ENCODE assay signal across 23 cellular contexts in genomic region chr10:107059872-107060271, GRCh38.
DNase-seq lines count a peak whose midpoint lies in the region; ATAC-seq and TF ChIP-seq lines count a peak whose summit lies in the region.
"Had no signal": no experiment of that assay in that cellular context is flagged by ENCODE, and none has a peak within 500 bp of the region (broad histone marks: within the 10 kb centered on the region; RNA-seq: fewer than 3 reads in every experiment).

No MANE protein-coding gene starts in this region.

- no peak overlapping the region for H2BK120ac ChIP-seq in mesendoderm (ENCODE audit: low read depth, low read length)

- no peak overlapping the region for H2AK5ac ChIP-seq in mesendoderm (ENCODE audit: low read length)

- H3K4me3 Mint-ChIP-seq in brain: no peak overlapping the region
- H3K4me3 Mint-ChIP-seq: CD4-positive, alpha-beta memory T cell had no signal

- peaks cover 33% of the 10 kb centered on the region for H3K4me1 Mint-ChIP-seq in brain
- H3K4me1 Mint-ChIP-seq: CD4-positive, alpha-beta memory T cell had no signal

- no peak overlapping the region for H2BK5ac ChIP-seq in mesendoderm (ENCODE audit: low read length)

- H3K27me3 ChIP-seq in BE2C (no peaks in the 10 kb centered on the region), lower lobe of right lung (ENCODE audit: low read depth) (no peaks in the 10 kb centered on the region), mesendoderm (ENCODE audit: insufficient read depth, low read length, poor library complexity) (no peaks in the 10 kb centered on the region)

- no peak overlapping the region for H2BK15ac ChIP-seq in mesendoderm (replicated peaks; ENCODE audit: low read depth)

- no peaks in the 10 kb centered on the region for H3K36me3 Mint-ChIP-seq in brain
- H3K36me3 Mint-ChIP-seq: CD4-positive, alpha-beta memory T cell had no signal

- H3K9me3 ChIP-seq in BE2C (no peaks in the 10 kb centered on the region), lower lobe of right lung (no peaks in the 10 kb centered on the region)
- H3K9me3 ChIP-seq: A549, Caco-2 had no signal

- no peak overlapping the region for H3K18ac ChIP-seq in mesendoderm (ENCODE audit: low read length)

- ATAC-seq in SK-N-SH treated with all-trans-retinoic acid at 6 μM for 48 hours (no peak; the same call in 2 of the 3 replicates), lower lobe of right lung (no peak)
- ATAC-seq: A549 had no signal

- no peak overlapping the region for H4K5ac ChIP-seq in mesendoderm (ENCODE audit: low read length)

- peak overlapping the region in 3 of 5 experiments; percentile 34 to 50 (median 48) for H3K27ac Mint-ChIP-seq in brain
- H3K27ac Mint-ChIP-seq: CD4-positive, alpha-beta memory T cell had no signal

- H3K56ac ChIP-seq in mesendoderm (ENCODE audit: low read length): no peak overlapping the region

- TF ChIP-seq CTCF in BE2C (IDR thresholded peaks at IDR 0.05; ENCODE audit: low read depth, low read length) (no peak), brain (conservative IDR thresholded peaks at IDR 0.05) (no peak), lower lobe of right lung (IDR thresholded peaks at IDR 0.05) (no peak)

- no peak overlapping the region for H3K4ac ChIP-seq in mesendoderm (ENCODE audit: low read depth, low read length)

- H3K23ac ChIP-seq in mesendoderm (ENCODE audit: low read length): no peak overlapping the region

- no peak overlapping the region for H3K4me2 ChIP-seq in mesendoderm (ENCODE audit: low read length)
- H3K4me2 ChIP-seq: A549 had no signal

- no peak overlapping the region for H3K9ac ChIP-seq in mesendoderm (ENCODE audit: low read length)
- H3K9ac ChIP-seq: GM23248 had no signal

- H3K79me1 ChIP-seq in mesendoderm (ENCODE audit: low read length): no peaks in the 10 kb centered on the region

- peaks cover 34% of the 10 kb centered on the region for H3K4me1 ChIP-seq in BE2C
- no peaks in the 10 kb centered on the region for H3K4me1 ChIP-seq in lower lobe of right lung
- no peaks in the 10 kb centered on the region for H3K4me1 ChIP-seq in mesendoderm (ENCODE audit: control insufficient read depth, low read depth, low read length)
- H3K4me1 ChIP-seq: A549, Caco-2 had no signal

- no peak overlapping the region for H4K8ac ChIP-seq in mesendoderm (ENCODE audit: low read depth, low read length)

- DNase-seq in BE2C: peak; percentile 45
- DNase-seq in OCI-M1 (lab: John Stamatoyannopoulos, UW): peak; percentile 78
- no peak for DNase-seq in NCI-H2171 (lab: John Stamatoyannopoulos, UW)
- DNase-seq in lower lobe of right lung: no peak
- no peak for DNase-seq in NCI-H526 treated with DMSO at 0.1 percent for 48 hours (lab: John Stamatoyannopoulos, UW)
- no peak for DNase-seq in mesendoderm
- DNase-seq: 8988T; ACHN; AML-193; C1 segment of cervical spinal cord; Caco-2; CD4-positive, alpha-beta memory T cell; DMS 273 treated with DMSO at 0.1 percent for 48 hours; DMS79; EL; GDM1; GM23248; H7; HCEC 1CT had no signal

- no peaks in the 10 kb centered on the region for H3K9me3 Mint-ChIP-seq in brain

- H3K27me3 Mint-ChIP-seq in brain: no peaks in the 10 kb centered on the region
- H3K27me3 Mint-ChIP-seq: CD4-positive, alpha-beta memory T cell had no signal

- H3K4me3 ChIP-seq in BE2C (ENCODE audit: low read depth, low read length) (peak overlapping the region; percentile 9), lower lobe of right lung (no peak overlapping the region), mesendoderm (ENCODE audit: low read length) (no peak overlapping the region)
- H3K4me3 ChIP-seq: A549, GM12878, GM23248 had no signal

- H3K79me2 ChIP-seq in mesendoderm (ENCODE audit: control insufficient read depth, insufficient read depth, low read length): no peaks in the 10 kb centered on the region

- H3K27ac ChIP-seq in lower lobe of right lung: no peak overlapping the region
- H3K27ac ChIP-seq in mesendoderm (ENCODE audit: low read depth, low read length): no peak overlapping the region
- H3K27ac ChIP-seq: A549, GM23248 had no signal

- H3K36me3 ChIP-seq in BE2C: no peaks in the 10 kb centered on the region
- no peaks in the 10 kb centered on the region for H3K36me3 ChIP-seq in lower lobe of right lung
- H3K36me3 ChIP-seq in mesendoderm (ENCODE audit: control insufficient read depth, insufficient read depth, low read length): no peaks in the 10 kb centered on the region

- intact Hi-C loops in lower lobe of right lung (cut with DNase I): no loop called here

- WGBS in mesendoderm (ENCODE audit: extremely low coverage, insufficient coverage, low lambda C conversion rate): no CpG with 5 or more reads among the region's 3 CpGs

TF ChIP-seq in SK-N-SH treated with all-trans-retinoic acid at 6 μM for 48 hours, 23 proteins besides CTCF, POLR2A, EP300 and RAD21 (continues in another document):
- TF ChIP-seq TSHZ2 (CRISPR knock-in tag; IDR thresholded peaks at IDR 0.05) (0 out of 2 replicates have a peak, but pooled peaks have one; percentile 89), GLIS3 (CRISPR knock-in tag; IDR thresholded peaks at IDR 0.05) (no peak), ZFP3 (CRISPR knock-in tag; IDR thresholded peaks at IDR 0.05) (no peak), ARNTL (CRISPR knock-in tag; IDR thresholded peaks at IDR 0.05; ENCODE audit: borderline replicate concordance, low read depth) (no peak), RARB (CRISPR knock-in tag; IDR thresholded peaks at IDR 0.05) (no peak), ESRRG (CRISPR knock-in tag; IDR thresholded peaks at IDR 0.05) (no peak), OSR1 (CRISPR knock-in tag; IDR thresholded peaks at IDR 0.05) (no peak), CREB5 (CRISPR knock-in tag; IDR thresholded peaks at IDR 0.05; ENCODE audit: low read depth) (peak; percentile 66), CSRNP3 (CRISPR knock-in tag; IDR thresholded peaks at IDR 0.05) (no peak), ZC3H10 (CRISPR knock-in tag; IDR thresholded peaks at IDR 0.05) (no peak), SNAI2 (CRISPR knock-in tag; IDR thresholded peaks at IDR 0.05) (no peak), PPARA (CRISPR knock-in tag; IDR thresholded peaks at IDR 0.05; ENCODE audit: borderline replicate concordance) (no peak), PATZ1 (CRISPR knock-in tag; IDR thresholded peaks at IDR 0.05; ENCODE audit: borderline replicate concordance) (no peak)

Comparison
In these comparisons a context has a peak if more than half of its experiments do, and no peak if none do; other contexts are left out.
1. DNase-seq: peak in BE2C (single experiment) and OCI-M1 (single experiment); none in NCI-H2171 (single experiment), lower lobe of right lung (single experiment), NCI-H526 treated with DMSO at 0.1 percent for 48 hours (single experiment) and mesendoderm (single experiment).